23 cellular contexts compared by ENCODE assay signal in genomic region chr14:98612434-98613200, GRCh38.
DNase-seq lines count a peak whose midpoint lies in the region; ATAC-seq, FAIRE-seq and TF ChIP-seq lines count a peak whose summit lies in the region.
"Had no signal": no experiment of that assay in that cellular context is flagged by ENCODE, and none has a peak within 500 bp of the region (broad histone marks: within the 10 kb centered on the region; RNA-seq: fewer than 3 reads in every experiment).

No MANE protein-coding gene starts in this region.

- peak; percentile 50 for FAIRE-seq in bronchial epithelial cell (lab: Jason Lieb, UNC)
- FAIRE-seq: D721Med, G401.6, H1 had no signal

- H3K27me3 ChIP-seq in bronchial epithelial cell (ENCODE audit: control insufficient read depth, insufficient read depth, low read length) (no peaks in the 10 kb centered on the region), thyroid gland (no peaks in the 10 kb centered on the region)

- TF ChIP-seq POLR2A in thyroid gland (IDR thresholded peaks at IDR 0.05), result no peak

- H3K9me3 ChIP-seq in thyroid gland, result no peaks in the 10 kb centered on the region
- H3K9me3 ChIP-seq: SJCRH30 had no signal

- H3K36me3 ChIP-seq in bronchial epithelial cell (ENCODE audit: control insufficient read depth, insufficient read depth, low read length) (no peaks in the 10 kb centered on the region), thyroid gland (no peaks in the 10 kb centered on the region)
- H3K36me3 ChIP-seq: SJCRH30 had no signal

- TF ChIP-seq CTCF in bronchial epithelial cell (IDR thresholded peaks at IDR 0.05; ENCODE audit: insufficient read depth, low read length, severe bottlenecking) (no peak), thyroid gland (IDR thresholded peaks at IDR 0.05) (no peak)

- H3K4me1 ChIP-seq in thyroid gland, result no peaks in the 10 kb centered on the region
- H3K4me1 ChIP-seq: SJCRH30 had no signal

- ATAC-seq in GM19397 (IDR thresholded peaks at IDR 0.05; ENCODE audit: unreplicated experiment) (no peak), GM19351 (IDR thresholded peaks at IDR 0.05; ENCODE audit: unreplicated experiment) (no peak)
- ATAC-seq: Right ventricle myocardium inferior, SK-N-SH treated with all-trans-retinoic acid at 6 μM for 48 hours had no signal

- DNase-seq in NCI-H2171 treated with DMSO at 0.1 percent for 48 hours (lab: John Stamatoyannopoulos, UW) (peak; percentile 24), NCI-H2171 (lab: John Stamatoyannopoulos, UW) (no peak), NCI-H2107 treated with DMSO at 0.1 percent for 48 hours (lab: John Stamatoyannopoulos, UW; ENCODE audit: unreplicated experiment) (peak; percentile 30), bronchial epithelial cell (ENCODE audit: low read depth) (no peak), thyroid gland (peak; percentile 50 to 66), NCI-H128 (lab: John Stamatoyannopoulos, UW; ENCODE audit: unreplicated experiment) (no peak)
- DNase-seq: HCEC 1CT, IMR-90, KG1, MM.1S, NCI-H1436, NCI-H1930, NCI-H526, NCI-H82, PC-9, SJCRH30 had no signal

- 38 to 47% methylated on average over 4 to 6 of the region's 6 CpGs for WGBS in thyroid gland, 2 donors

- H3K27ac ChIP-seq in thyroid gland, result no peak overlapping the region
- H3K27ac ChIP-seq: PC-9, SJCRH30 had no signal

- intact Hi-C loops in thyroid gland (cut with DNase I), result no loop called here

- H3K4me3 ChIP-seq in bronchial epithelial cell (ENCODE audit: low read depth, low read length), result no peak overlapping the region
- no peak overlapping the region for H3K4me3 ChIP-seq in thyroid gland (replicated peaks in 1 of 3)
- H3K4me3 ChIP-seq: PC-9, SJCRH30 had no signal

Comparison
In these comparisons a context has a peak if more than half of its experiments do, and no peak if none do; other contexts are left out.
1. DNase-seq: peak in NCI-H2171 treated with DMSO at 0.1 percent for 48 hours (single experiment), NCI-H2107 treated with DMSO at 0.1 percent for 48 hours (single experiment) and thyroid gland (2 of 2); none in NCI-H2171 (single experiment), bronchial epithelial cell (single experiment) and NCI-H128 (single experiment).